In genomic region chr2:60808330-60808801, GRCh38 we compare ENCODE assay signal across 2 cellular contexts.
TF ChIP-seq lines count a peak whose summit lies in the region.

No MANE protein-coding gene starts in this region.

TF ChIP-seq in HCT116, 20 proteins besides CTCF, POLR2A, EP300 and RAD21:
- TF ChIP-seq ZNF274 (IDR thresholded peaks at IDR 0.05; ENCODE audit: low read depth, low read length) = no peak
- TF ChIP-seq ATF3 (IDR thresholded peaks at IDR 0.05) = no peak
- TF ChIP-seq CBX3 (IDR thresholded peaks at IDR 0.05; ENCODE audit: low read depth) = no peak
- no peak for TF ChIP-seq ZFX (IDR thresholded peaks at IDR 0.05)
- no peak for TF ChIP-seq POLR2AphosphoS5 (IDR thresholded peaks at IDR 0.05; ENCODE audit: low read depth, low read length)
- no peak for TF ChIP-seq EZH2phosphoT487 (IDR thresholded peaks at IDR 0.05; ENCODE audit: borderline replicate concordance)
- TF ChIP-seq TCF7L2 (IDR thresholded peaks at IDR 0.05; ENCODE audit: borderline replicate concordance, extremely low read depth, insufficient read depth, insufficient read length) = no peak
- TF ChIP-seq SIN3A (IDR thresholded peaks at IDR 0.05; ENCODE audit: low read depth) = no peak
- no peak for TF ChIP-seq EGR1 (IDR thresholded peaks at IDR 0.05; ENCODE audit: low read depth)
- TF ChIP-seq ELF1 (IDR thresholded peaks at IDR 0.05; ENCODE audit: borderline replicate concordance, low read depth) = no peak
- TF ChIP-seq REST (IDR thresholded peaks at IDR 0.05; ENCODE audit: low read depth) = no peak
- TF ChIP-seq YY1 (IDR thresholded peaks at IDR 0.05; ENCODE audit: extremely low read depth, insufficient replicate concordance, low read depth, low read length) = no peak
- TF ChIP-seq MAX (IDR thresholded peaks at IDR 0.05) = no peak

TF ChIP-seq in K562, 482 proteins besides CTCF, POLR2A, EP300 and RAD21 (continues in another document):
- no peak for TF ChIP-seq ZZZ3 (IDR thresholded peaks at IDR 0.05)
- 0 out of 2 replicates have a peak, but pooled peaks have one; percentile 36 for TF ChIP-seq ZNF311 (CRISPR knock-in tag; IDR thresholded peaks at IDR 0.05)
- TF ChIP-seq NFE2 (IDR thresholded peaks at IDR 0.05; ENCODE audit: low read depth) = no peak
- TF ChIP-seq RCOR1 (IDR thresholded peaks at IDR 0.05; ENCODE audit: borderline replicate concordance in 1 of 2, low read depth in 2 of 2, low read length in 2 of 2) = 0 out of 4 replicates have a peak, but pooled peaks of 1 of the 2 experiments have one; percentile 4
- TF ChIP-seq SOX6 (IDR thresholded peaks at IDR 0.05) = peak; percentile 30; the same call in 1 of the 2 replicates
- peak in 1 of 3 experiments; percentile 37; a peak in 1 of 6 replicates for TF ChIP-seq ZBTB11 (CRISPR knock-in tag; IDR thresholded peaks at IDR 0.05)
- peak; percentile 74; the same call in 1 of the 2 replicates for TF ChIP-seq ZBTB17 (CRISPR knock-in tag; IDR thresholded peaks at IDR 0.05)
- 0 out of 2 replicates have a peak, but pooled peaks have one; percentile 39 for TF ChIP-seq ZNF584 (CRISPR knock-in tag; IDR thresholded peaks at IDR 0.05; ENCODE audit: low read depth)
- TF ChIP-seq, protein P1, sequence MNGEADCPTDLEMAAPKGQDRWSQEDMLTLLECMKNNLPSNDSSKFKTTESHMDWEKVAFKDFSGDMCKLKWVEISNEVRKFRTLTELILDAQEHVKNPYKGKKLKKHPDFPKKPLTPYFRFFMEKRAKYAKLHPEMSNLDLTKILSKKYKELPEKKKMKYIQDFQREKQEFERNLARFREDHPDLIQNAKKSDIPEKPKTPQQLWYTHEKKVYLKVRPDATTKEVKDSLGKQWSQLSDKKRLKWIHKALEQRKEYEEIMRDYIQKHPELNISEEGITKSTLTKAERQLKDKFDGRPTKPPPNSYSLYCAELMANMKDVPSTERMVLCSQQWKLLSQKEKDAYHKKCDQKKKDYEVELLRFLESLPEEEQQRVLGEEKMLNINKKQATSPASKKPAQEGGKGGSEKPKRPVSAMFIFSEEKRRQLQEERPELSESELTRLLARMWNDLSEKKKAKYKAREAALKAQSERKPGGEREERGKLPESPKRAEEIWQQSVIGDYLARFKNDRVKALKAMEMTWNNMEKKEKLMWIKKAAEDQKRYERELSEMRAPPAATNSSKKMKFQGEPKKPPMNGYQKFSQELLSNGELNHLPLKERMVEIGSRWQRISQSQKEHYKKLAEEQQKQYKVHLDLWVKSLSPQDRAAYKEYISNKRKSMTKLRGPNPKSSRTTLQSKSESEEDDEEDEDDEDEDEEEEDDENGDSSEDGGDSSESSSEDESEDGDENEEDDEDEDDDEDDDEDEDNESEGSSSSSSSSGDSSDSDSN (IDR thresholded peaks at IDR 0.05; ENCODE audit: borderline replicate concordance in 1 of 2, low read depth in 2 of 2, low read length in 2 of 2) = no peak
- TF ChIP-seq POLR2H (tag; IDR thresholded peaks at IDR 0.05; ENCODE audit: low read depth) = peak; percentile 60; the same call in 1 of the 2 replicates
- TF ChIP-seq STAT5A (IDR thresholded peaks at IDR 0.05; ENCODE audit: borderline replicate concordance, low read length) = 0 out of 2 replicates have a peak, but pooled peaks have one; percentile 8
- TF ChIP-seq DDX20 (tag; IDR thresholded peaks at IDR 0.05; ENCODE audit: low read depth) = no peak
- TF ChIP-seq POLR2AphosphoS5 (IDR thresholded peaks at IDR 0.05; ENCODE audit: control insufficient read depth, insufficient read depth, low read depth, low read length) = no peak; the same call in 1 of the 2 replicates
- TF ChIP-seq, protein P2, sequence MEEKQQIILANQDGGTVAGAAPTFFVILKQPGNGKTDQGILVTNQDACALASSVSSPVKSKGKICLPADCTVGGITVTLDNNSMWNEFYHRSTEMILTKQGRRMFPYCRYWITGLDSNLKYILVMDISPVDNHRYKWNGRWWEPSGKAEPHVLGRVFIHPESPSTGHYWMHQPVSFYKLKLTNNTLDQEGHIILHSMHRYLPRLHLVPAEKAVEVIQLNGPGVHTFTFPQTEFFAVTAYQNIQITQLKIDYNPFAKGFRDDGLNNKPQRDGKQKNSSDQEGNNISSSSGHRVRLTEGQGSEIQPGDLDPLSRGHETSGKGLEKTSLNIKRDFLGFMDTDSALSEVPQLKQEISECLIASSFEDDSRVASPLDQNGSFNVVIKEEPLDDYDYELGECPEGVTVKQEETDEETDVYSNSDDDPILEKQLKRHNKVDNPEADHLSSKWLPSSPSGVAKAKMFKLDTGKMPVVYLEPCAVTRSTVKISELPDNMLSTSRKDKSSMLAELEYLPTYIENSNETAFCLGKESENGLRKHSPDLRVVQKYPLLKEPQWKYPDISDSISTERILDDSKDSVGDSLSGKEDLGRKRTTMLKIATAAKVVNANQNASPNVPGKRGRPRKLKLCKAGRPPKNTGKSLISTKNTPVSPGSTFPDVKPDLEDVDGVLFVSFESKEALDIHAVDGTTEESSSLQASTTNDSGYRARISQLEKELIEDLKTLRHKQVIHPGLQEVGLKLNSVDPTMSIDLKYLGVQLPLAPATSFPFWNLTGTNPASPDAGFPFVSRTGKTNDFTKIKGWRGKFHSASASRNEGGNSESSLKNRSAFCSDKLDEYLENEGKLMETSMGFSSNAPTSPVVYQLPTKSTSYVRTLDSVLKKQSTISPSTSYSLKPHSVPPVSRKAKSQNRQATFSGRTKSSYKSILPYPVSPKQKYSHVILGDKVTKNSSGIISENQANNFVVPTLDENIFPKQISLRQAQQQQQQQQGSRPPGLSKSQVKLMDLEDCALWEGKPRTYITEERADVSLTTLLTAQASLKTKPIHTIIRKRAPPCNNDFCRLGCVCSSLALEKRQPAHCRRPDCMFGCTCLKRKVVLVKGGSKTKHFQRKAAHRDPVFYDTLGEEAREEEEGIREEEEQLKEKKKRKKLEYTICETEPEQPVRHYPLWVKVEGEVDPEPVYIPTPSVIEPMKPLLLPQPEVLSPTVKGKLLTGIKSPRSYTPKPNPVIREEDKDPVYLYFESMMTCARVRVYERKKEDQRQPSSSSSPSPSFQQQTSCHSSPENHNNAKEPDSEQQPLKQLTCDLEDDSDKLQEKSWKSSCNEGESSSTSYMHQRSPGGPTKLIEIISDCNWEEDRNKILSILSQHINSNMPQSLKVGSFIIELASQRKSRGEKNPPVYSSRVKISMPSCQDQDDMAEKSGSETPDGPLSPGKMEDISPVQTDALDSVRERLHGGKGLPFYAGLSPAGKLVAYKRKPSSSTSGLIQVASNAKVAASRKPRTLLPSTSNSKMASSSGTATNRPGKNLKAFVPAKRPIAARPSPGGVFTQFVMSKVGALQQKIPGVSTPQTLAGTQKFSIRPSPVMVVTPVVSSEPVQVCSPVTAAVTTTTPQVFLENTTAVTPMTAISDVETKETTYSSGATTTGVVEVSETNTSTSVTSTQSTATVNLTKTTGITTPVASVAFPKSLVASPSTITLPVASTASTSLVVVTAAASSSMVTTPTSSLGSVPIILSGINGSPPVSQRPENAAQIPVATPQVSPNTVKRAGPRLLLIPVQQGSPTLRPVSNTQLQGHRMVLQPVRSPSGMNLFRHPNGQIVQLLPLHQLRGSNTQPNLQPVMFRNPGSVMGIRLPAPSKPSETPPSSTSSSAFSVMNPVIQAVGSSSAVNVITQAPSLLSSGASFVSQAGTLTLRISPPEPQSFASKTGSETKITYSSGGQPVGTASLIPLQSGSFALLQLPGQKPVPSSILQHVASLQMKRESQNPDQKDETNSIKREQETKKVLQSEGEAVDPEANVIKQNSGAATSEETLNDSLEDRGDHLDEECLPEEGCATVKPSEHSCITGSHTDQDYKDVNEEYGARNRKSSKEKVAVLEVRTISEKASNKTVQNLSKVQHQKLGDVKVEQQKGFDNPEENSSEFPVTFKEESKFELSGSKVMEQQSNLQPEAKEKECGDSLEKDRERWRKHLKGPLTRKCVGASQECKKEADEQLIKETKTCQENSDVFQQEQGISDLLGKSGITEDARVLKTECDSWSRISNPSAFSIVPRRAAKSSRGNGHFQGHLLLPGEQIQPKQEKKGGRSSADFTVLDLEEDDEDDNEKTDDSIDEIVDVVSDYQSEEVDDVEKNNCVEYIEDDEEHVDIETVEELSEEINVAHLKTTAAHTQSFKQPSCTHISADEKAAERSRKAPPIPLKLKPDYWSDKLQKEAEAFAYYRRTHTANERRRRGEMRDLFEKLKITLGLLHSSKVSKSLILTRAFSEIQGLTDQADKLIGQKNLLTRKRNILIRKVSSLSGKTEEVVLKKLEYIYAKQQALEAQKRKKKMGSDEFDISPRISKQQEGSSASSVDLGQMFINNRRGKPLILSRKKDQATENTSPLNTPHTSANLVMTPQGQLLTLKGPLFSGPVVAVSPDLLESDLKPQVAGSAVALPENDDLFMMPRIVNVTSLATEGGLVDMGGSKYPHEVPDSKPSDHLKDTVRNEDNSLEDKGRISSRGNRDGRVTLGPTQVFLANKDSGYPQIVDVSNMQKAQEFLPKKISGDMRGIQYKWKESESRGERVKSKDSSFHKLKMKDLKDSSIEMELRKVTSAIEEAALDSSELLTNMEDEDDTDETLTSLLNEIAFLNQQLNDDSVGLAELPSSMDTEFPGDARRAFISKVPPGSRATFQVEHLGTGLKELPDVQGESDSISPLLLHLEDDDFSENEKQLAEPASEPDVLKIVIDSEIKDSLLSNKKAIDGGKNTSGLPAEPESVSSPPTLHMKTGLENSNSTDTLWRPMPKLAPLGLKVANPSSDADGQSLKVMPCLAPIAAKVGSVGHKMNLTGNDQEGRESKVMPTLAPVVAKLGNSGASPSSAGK (IDR thresholded peaks at IDR 0.05) = peak; percentile 99
- 0 out of 2 replicates have a peak, but pooled peaks have one; percentile 16 for TF ChIP-seq HIVEP1 (CRISPR knock-in tag; IDR thresholded peaks at IDR 0.05)
- TF ChIP-seq ZNF592 (IDR thresholded peaks at IDR 0.05) = peak; percentile 96
- TF ChIP-seq NFRKB (IDR thresholded peaks at IDR 0.05; ENCODE audit: low read depth) = 0 out of 2 replicates have a peak, but pooled peaks have one; percentile 1
- peak; percentile 64 for TF ChIP-seq GMEB1 (CRISPR knock-in tag; IDR thresholded peaks at IDR 0.05)
- peak; percentile 93 for TF ChIP-seq E2F3 (CRISPR knock-in tag; IDR thresholded peaks at IDR 0.05)
- 0 out of 2 replicates have a peak, but pooled peaks have one; percentile 62 for TF ChIP-seq ZNF766 (CRISPR knock-in tag; conservative IDR thresholded peaks at IDR 0.05)
- peak in 1 of 2 experiments; percentile 60; a peak in 1 of 4 replicates for TF ChIP-seq SRF (CRISPR knock-in tag; IDR thresholded peaks at IDR 0.05)
- TF ChIP-seq NFYB (IDR thresholded peaks at IDR 0.05; ENCODE audit: extremely low read depth, insufficient read length) = peak; percentile 38
- peak; percentile 99 for TF ChIP-seq L3MBTL2 (IDR thresholded peaks at IDR 0.05)
